23 cellular contexts compared by ENCODE assay signal in the genomic region with DNA sequence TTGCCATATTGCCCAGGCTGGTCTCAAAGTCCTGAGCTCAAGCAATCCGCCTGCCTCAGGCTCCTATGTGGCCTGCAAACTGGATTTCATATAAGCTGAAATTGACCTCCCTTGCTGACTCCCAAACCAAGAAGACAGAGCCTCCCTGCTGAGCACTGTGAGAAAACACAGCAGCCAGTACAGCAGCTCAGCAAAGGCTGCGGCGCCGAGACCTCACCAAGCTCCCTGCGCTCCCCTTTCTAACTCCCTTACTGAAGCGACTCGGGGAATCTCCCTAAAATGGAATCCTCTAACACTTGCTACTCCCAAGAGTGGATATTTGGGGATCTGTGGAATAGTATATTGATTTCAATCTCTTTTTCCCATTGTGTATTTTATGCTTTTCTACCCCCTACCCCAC. TPM values are rescaled to one million over a fixed set of nuclear protein-coding genes. Genes with fewer than 3 reads are reported as not detected.
DNase-seq lines count a peak whose midpoint lies in the region; ATAC-seq and TF ChIP-seq lines count a peak whose summit lies in the region.
"Had no signal": no experiment of that assay in that cellular context is flagged by ENCODE, and none has a peak within 500 bp of the region (broad histone marks: within the 10 kb centered on the region; RNA-seq: fewer than 3 reads in every experiment).

No MANE protein-coding gene starts in this region.

- peak overlapping the region; percentile 50 for H3K27ac Mint-ChIP-seq in activated CD4-positive, alpha-beta T cell treated with anti-CD3 and anti-CD28 coated beads, Interleukin-2, amount 10 ng/mL, durations not matched to agents 24 days and 14 days
- H3K27ac Mint-ChIP-seq in central memory CD8-positive, alpha-beta T cell (ENCODE audit: low read depth), result no peak overlapping the region
- peak overlapping the region; percentile 73 to 76 for H3K27ac Mint-ChIP-seq in natural killer cell
- H3K27ac Mint-ChIP-seq: CD8-positive, alpha-beta memory T cell had no signal

- no peak for TF ChIP-seq CTCF in natural killer cell (IDR thresholded peaks at IDR 0.05)

- no peaks in the 10 kb centered on the region for H3K36me3 Mint-ChIP-seq in activated CD4-positive, alpha-beta T cell treated with anti-CD3 and anti-CD28 coated beads, Interleukin-2, amount 10 ng/mL, durations not matched to agents 24 days and 14 days (ENCODE audit: low read depth)
- H3K36me3 Mint-ChIP-seq in central memory CD8-positive, alpha-beta T cell (ENCODE audit: insufficient read depth), result peaks cover 2% of the 10 kb centered on the region
- H3K36me3 Mint-ChIP-seq in natural killer cell, result no peaks in the 10 kb centered on the region
- H3K36me3 Mint-ChIP-seq: CD8-positive, alpha-beta memory T cell had no signal

- intact Hi-C loops in activated CD4-positive, alpha-beta T cell treated with anti-CD3 and anti-CD28 coated beads, Interleukin-2, amount 10 ng/mL, durations not matched to agents 24 days and 14 days (cut with micrococcal nuclease), result loop anchor here (5.0 kb wide), 1 partner anchor 47 kb away; no protein-coding TSS in a partner anchor
- intact Hi-C loops in natural killer cell (cut with micrococcal nuclease), result no loop called here

- no peak for DNase-seq in activated CD4-positive, alpha-beta T cell treated with anti-CD3 and anti-CD28 coated beads, Interleukin-2, amount 10 ng/mL, durations not matched to agents 24 days and 14 days
- no peak for DNase-seq in activated CD4-positive, alpha-beta T cell treated with anti-CD3 and anti-CD28 coated beads, Interleukin-2, amount 50 U/mL, for 48 hours
- DNase-seq in central memory CD8-positive, alpha-beta T cell (ENCODE audit: low spot score in 2 of 2), result no peak
- DNase-seq in natural killer cell (no peak), NCI-H524 (lab: John Stamatoyannopoulos, UW) (no peak), MV-4-11 (lab: John Stamatoyannopoulos, UW) (no peak), DMS153 treated with DMSO at 0.1 percent for 48 hours (lab: John Stamatoyannopoulos, UW; ENCODE audit: unreplicated experiment) (no peak)
- DNase-seq: 8988T, AML-193, C1 segment of cervical spinal cord, Calu3, DMS153, HCEC 1CT, NCI-H1105, NCI-H1694, NCI-H2081, NCI-H2171, NCI-H345, NCI-H524 treated with DMSO at 0.1 percent for 48 hours had no signal

- no peaks in the 10 kb centered on the region for H3K9me3 Mint-ChIP-seq in activated CD4-positive, alpha-beta T cell treated with anti-CD3 and anti-CD28 coated beads, Interleukin-2, amount 10 ng/mL, durations not matched to agents 24 days and 14 days
- H3K9me3 Mint-ChIP-seq in central memory CD8-positive, alpha-beta T cell, result no peaks in the 10 kb centered on the region
- H3K9me3 Mint-ChIP-seq in natural killer cell, result no peaks in the 10 kb centered on the region
- H3K9me3 Mint-ChIP-seq: CD8-positive, alpha-beta memory T cell had no signal

- no peak for ATAC-seq in central memory CD8-positive, alpha-beta T cell (replicated peaks; ENCODE audit: extremely low read depth, poor library complexity, severe bottlenecking)
- no peak for ATAC-seq in natural killer cell

- peaks cover 21% of the 10 kb centered on the region for H3K27me3 Mint-ChIP-seq in activated CD4-positive, alpha-beta T cell treated with anti-CD3 and anti-CD28 coated beads, Interleukin-2, amount 10 ng/mL, durations not matched to agents 24 days and 14 days
- peaks cover 36% of the 10 kb centered on the region for H3K27me3 Mint-ChIP-seq in central memory CD8-positive, alpha-beta T cell
- H3K27me3 Mint-ChIP-seq in natural killer cell (ENCODE audit: low read depth in 2 of 2), result peaks cover 0 to 10% of the 10 kb centered on the region in 2 donors

- H3K4me1 Mint-ChIP-seq in activated CD4-positive, alpha-beta T cell treated with anti-CD3 and anti-CD28 coated beads, Interleukin-2, amount 10 ng/mL, durations not matched to agents 24 days and 14 days, result peaks cover 17% of the 10 kb centered on the region
- H3K4me1 Mint-ChIP-seq in central memory CD8-positive, alpha-beta T cell, result peaks cover 25% of the 10 kb centered on the region
- H3K4me1 Mint-ChIP-seq in natural killer cell, result peaks cover 53 to 65% of the 10 kb centered on the region in 2 donors

- H3K4me3 Mint-ChIP-seq in activated CD4-positive, alpha-beta T cell treated with anti-CD3 and anti-CD28 coated beads, Interleukin-2, amount 10 ng/mL, durations not matched to agents 24 days and 14 days, result no peak overlapping the region
- peak overlapping the region; percentile 1 for H3K4me3 Mint-ChIP-seq in central memory CD8-positive, alpha-beta T cell
- peak overlapping the region; percentile 79 for H3K4me3 Mint-ChIP-seq in natural killer cell

RNA-seq across cellular contexts. Expression of a gene that starts 34.6 kb away (rescaled TPM):
- total RNA-seq in activated CD4-positive, alpha-beta T cell treated with anti-CD3 and anti-CD28 coated beads, Interleukin-2, amount 10 ng/mL, durations not matched to agents 24 days and 14 days, result 2.9 and 3.7 TPM in 2 replicates
- 10 to 100 TPM in 1 of 3 donors, 1 to 10 TPM in 2; 4.1 to 11.4 (median 5.9) TPM for total RNA-seq in natural killer cell
- total RNA-seq: Daoy, HT1080, SJSA1 had no signal

RNA-seq across cellular contexts. Expression of a gene that starts 56.3 kb away (rescaled TPM):
- total RNA-seq in activated CD4-positive, alpha-beta T cell treated with anti-CD3 and anti-CD28 coated beads, Interleukin-2, amount 10 ng/mL, durations not matched to agents 24 days and 14 days, result 0.68 and 0.90 TPM in 2 replicates
- total RNA-seq in natural killer cell, result 1 to 10 TPM in 1 of 3 donors, under 1 TPM in 2; 0.05 to 1.7 (median 0.38) TPM
- total RNA-seq: Daoy, SJSA1 had no signal
